ENCODE assay signal across 9 cellular contexts in the genomic region with DNA sequence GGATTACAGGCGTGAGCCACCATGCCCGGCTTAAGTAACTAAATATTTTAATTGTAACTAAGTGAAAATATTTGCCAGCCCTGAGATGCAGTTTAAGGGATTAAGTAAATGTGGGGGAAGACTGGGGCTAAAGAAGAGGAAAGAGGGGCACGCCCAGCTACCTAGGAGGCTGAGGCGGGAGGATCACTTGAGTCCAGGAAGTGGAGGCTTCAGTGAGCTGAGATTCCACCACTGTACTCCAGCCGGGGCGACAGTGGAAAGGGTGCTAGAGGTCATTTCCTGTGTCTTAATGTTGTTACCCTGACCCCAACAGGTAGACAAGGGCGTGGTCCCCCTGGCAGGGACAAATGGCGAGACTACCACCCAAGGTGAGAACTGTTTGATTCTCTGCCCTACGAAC. TPM values are rescaled to one million over a fixed set of nuclear protein-coding genes. Genes with fewer than 3 reads are reported as not detected.
DNase-seq lines count a peak whose midpoint lies in the region; ATAC-seq and TF ChIP-seq lines count a peak whose summit lies in the region.
"Had no signal": no experiment of that assay in that cellular context is flagged by ENCODE, and none has a peak within 500 bp of the region (broad histone marks: within the 10 kb centered on the region; RNA-seq: fewer than 3 reads in every experiment).

No MANE protein-coding gene starts in this region.

- DNase-seq in BJ (ENCODE audit: low read depth) (no peak), HFFc6 (no peak), osteocyte (ENCODE audit: extremely low spot score, unreplicated experiment) (no peak), D341Med (ENCODE audit: low spot score) (no peak), HT-29 (ENCODE audit: low spot score) (no peak)

- H3K4me1 Mint-ChIP-seq in HFFc6 (ENCODE audit: low read depth): peaks cover 35% of the 10 kb centered on the region
- H3K4me1 Mint-ChIP-seq in brain: peaks cover 52% of the 10 kb centered on the region
- H3K4me1 Mint-ChIP-seq in osteocyte (ENCODE audit: unreplicated experiment): peaks cover 36% of the 10 kb centered on the region

- POLR2A ChIA-PET in BJ (lab: Charles Lee): no interaction called here

- H3K4me3 Mint-ChIP-seq in HFFc6: peak overlapping the region; percentile 67
- peak overlapping the region; percentile 75 to 88 (median 77) for H3K4me3 Mint-ChIP-seq in brain
- no peak overlapping the region for H3K4me3 Mint-ChIP-seq in osteocyte (ENCODE audit: unreplicated experiment)

- CTCF ChIA-PET in BJ (lab: Yijun Ruan, JAX): interaction anchor here (2.9 kb wide), 1 partner anchor 23 kb away, joined by 14 read pairs; the partner anchor contains the start of gene TBX6

- H3K27me3 ChIP-seq in BJ (ENCODE audit: control insufficient read depth, insufficient read depth, low read length): no peaks in the 10 kb centered on the region

- H3K9me3 Mint-ChIP-seq in HFFc6 (no peaks in the 10 kb centered on the region; the same call in 1 of the 2 replicates), brain (no peaks in the 10 kb centered on the region), osteocyte (ENCODE audit: unreplicated experiment) (no peaks in the 10 kb centered on the region)

- H3K27ac Mint-ChIP-seq in HFFc6 (peak overlapping the region; percentile 64), brain (peak overlapping the region; percentile 45 to 90 (median 78)), osteocyte (ENCODE audit: unreplicated experiment) (peak overlapping the region; percentile 31)

- peak overlapping the region; percentile 24; the same call in 1 of the 2 replicates for H3K4me3 ChIP-seq in BJ (ENCODE audit: low read depth, low read length)

- H3K36me3 Mint-ChIP-seq in HFFc6 (ENCODE audit: low read depth) (peaks cover 44% of the 10 kb centered on the region), brain (peaks cover 66% of the 10 kb centered on the region), osteocyte (ENCODE audit: unreplicated experiment) (peaks cover 38% of the 10 kb centered on the region)

- peaks cover 11% of the 10 kb centered on the region; the same call in 1 of the 2 replicates for H3K27me3 Mint-ChIP-seq in HFFc6 (ENCODE audit: insufficient read depth)
- peaks cover 16% of the 10 kb centered on the region for H3K27me3 Mint-ChIP-seq in brain
- H3K27me3 Mint-ChIP-seq in osteocyte (ENCODE audit: unreplicated experiment): no peaks in the 10 kb centered on the region

- H3K36me3 ChIP-seq in BJ (ENCODE audit: control insufficient read depth, insufficient read depth, low read length): peaks cover 42% of the 10 kb centered on the region

- no peak for ATAC-seq in HG02642 (IDR thresholded peaks at IDR 0.05; ENCODE audit: poor library complexity, unreplicated experiment)
- ATAC-seq in HG02973 (IDR thresholded peaks at IDR 0.05; ENCODE audit: unreplicated experiment): no peak

- TF ChIP-seq CTCF in BJ (IDR thresholded peaks at IDR 0.05; ENCODE audit: insufficient read depth, low read depth, low read length) (no peak), HFFc6 (IDR thresholded peaks at IDR 0.05) (no peak), brain (conservative IDR thresholded peaks at IDR 0.05) (no peak), osteocyte (IDR thresholded peaks at IDR 0.05) (no peak)

RNA-seq across cellular contexts. Expression of gene ALDOA, which starts 2.8 kb away (rescaled TPM):
- polyA plus RNA-seq in BJ (2011; rRNA removed) (754 and 1,788 TPM in 2 replicates), brain (ENCODE audit: insufficient read depth, low read depth, low replicate concordance) (1,509 TPM)
- 1,262 and 1,289 TPM in 2 replicates for polyA minus RNA-seq in BJ (2011; rRNA and poly(A)+ RNA removed)
- total RNA-seq in HFFc6 (2021; fragmentation: NEBNext Ultra II Directional; extraction: Animal tissue kit (Norgen Biotek cat#: 25700)): 1,000 to 10,000 TPM; 1,621 to 1,937 (median 1,752) TPM
- total RNA-seq in osteocyte: 750 and 765 TPM in 2 replicates
- 1,983 and 2,051 TPM in 2 replicates for total RNA-seq in HT-29 (2014; rRNA removed; shearing (Covaris generic))

RNA-seq across cellular contexts. Expression of gene PPP4C, which starts 7.5 kb away (rescaled TPM):
- 143 and 209 TPM in 2 replicates for polyA plus RNA-seq in BJ (2011; rRNA removed)
- polyA minus RNA-seq in BJ (2011; rRNA and poly(A)+ RNA removed): 281 and 476 TPM in 2 replicates
- 100 to 1,000 TPM; 111 to 135 (median 123) TPM for total RNA-seq in HFFc6 (2021; fragmentation: NEBNext Ultra II Directional; extraction: Animal tissue kit (Norgen Biotek cat#: 25700))
- 105 TPM for polyA plus RNA-seq in brain (ENCODE audit: insufficient read depth, low read depth, low replicate concordance)
- total RNA-seq in osteocyte: 101 and 102 TPM in 2 replicates
- total RNA-seq in HT-29 (2014; rRNA removed; shearing (Covaris generic)): 215 and 226 TPM in 2 replicates

RNA-seq across cellular contexts. Expression of gene TBX6, which starts 23.4 kb away (rescaled TPM):
- polyA plus RNA-seq in BJ (2011; rRNA removed) (0.04 TPM in 2 replicates), brain (ENCODE audit: insufficient read depth, low read depth, low replicate concordance) (2.0 TPM)
- 0.14 TPM in 1 of 2 replicates, not detected in the other for polyA minus RNA-seq in BJ (2011; rRNA and poly(A)+ RNA removed)
- under 1 TPM; 0.16 to 0.33 (median 0.26) TPM for total RNA-seq in HFFc6 (2021; fragmentation: NEBNext Ultra II Directional; extraction: Animal tissue kit (Norgen Biotek cat#: 25700))
- 0.63 and 0.75 TPM in 2 replicates for total RNA-seq in osteocyte
- total RNA-seq in HT-29 (2014; rRNA removed; shearing (Covaris generic)): 2.5 and 3.5 TPM in 2 replicates

RNA-seq across cellular contexts. Expression of gene YPEL3, which starts 27.7 kb away (rescaled TPM):
- 34.6 and 49.1 TPM in 2 replicates for polyA plus RNA-seq in BJ (2011; rRNA removed)
- polyA minus RNA-seq in BJ (2011; rRNA and poly(A)+ RNA removed): 11.3 and 13.7 TPM in 2 replicates
- total RNA-seq in HFFc6 (2021; fragmentation: NEBNext Ultra II Directional; extraction: Animal tissue kit (Norgen Biotek cat#: 25700)): 10 to 100 TPM; 17.2 to 28.4 (median 19.1) TPM
- 277 TPM for polyA plus RNA-seq in brain (ENCODE audit: insufficient read depth, low read depth, low replicate concordance)
- 83.6 and 93.3 TPM in 2 replicates for total RNA-seq in osteocyte
- total RNA-seq in HT-29 (2014; rRNA removed; shearing (Covaris generic)): 14.3 and 16.2 TPM in 2 replicates

RNA-seq across cellular contexts. Expression of gene TLCD3B, which starts 37.3 kb away (rescaled TPM):
- polyA plus RNA-seq in BJ (2011; rRNA removed): 0.06 and 0.13 TPM in 2 replicates
- not detected in 2 replicates for polyA minus RNA-seq in BJ (2011; rRNA and poly(A)+ RNA removed)
- total RNA-seq in HFFc6 (2021; fragmentation: NEBNext Ultra II Directional; extraction: Animal tissue kit (Norgen Biotek cat#: 25700)): under 1 TPM in 4 of 6 experiments, not detected in 2; 0.28 to 0.39 (median 0.33) TPM
- polyA plus RNA-seq in brain (ENCODE audit: insufficient read depth, low read depth, low replicate concordance): 186 TPM
- 0.32 and 0.52 TPM in 2 replicates for total RNA-seq in osteocyte
- total RNA-seq in HT-29 (2014; rRNA removed; shearing (Covaris generic)): 0.79 TPM in 1 of 2 replicates, not detected in the other
- total RNA-seq: LHCN-M2 had no signal
